18 cellular contexts compared by ENCODE assay signal in the genomic region with DNA sequence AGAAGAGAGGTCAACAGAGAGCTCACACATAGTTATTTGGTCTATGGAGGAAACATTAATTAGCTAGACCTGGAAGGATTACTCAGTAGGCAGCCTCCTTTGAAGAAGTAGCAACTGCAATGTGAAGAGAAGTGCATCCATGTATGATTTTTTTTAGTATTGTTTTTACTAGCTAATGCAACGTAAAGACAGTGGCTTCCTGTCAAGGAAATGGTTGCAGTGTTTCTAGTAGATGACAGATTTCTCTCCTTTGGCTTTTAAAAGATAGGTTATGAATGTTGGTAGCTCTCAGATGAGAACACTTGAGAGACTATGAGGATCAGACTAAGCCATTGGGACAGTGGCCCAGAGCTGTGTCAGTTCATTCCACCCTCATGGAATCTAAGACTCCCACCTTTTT.
"Had no signal": no experiment of that assay in that cellular context is flagged by ENCODE, and none has a peak within 500 bp of the region (broad histone marks: within the 10 kb centered on the region; RNA-seq: fewer than 3 reads in every experiment).

No MANE protein-coding gene starts in this region.

- H3K4me3 ChIP-seq: colonic mucosa, esophagus muscularis mucosa, left lung, tibial artery had no signal

- H3K4me3 Mint-ChIP-seq: activated naive CD4-positive, alpha-beta T cell treated with anti-CD3 and anti-CD28 coated beads, Interleukin-2, amount 10 ng/mL, durations not matched to agents 7 days and 5 days; naive thymus-derived CD4-positive, alpha-beta T cell; stimulated activated naive CD8-positive, alpha-beta T cell treated with anti-CD3 and anti-CD28 coated beads, Interleukin-15, Interleukin-2, amounts not matched to agents 100 ng/mL and 50 ng/mL, for 24 hours had no signal

- H3K9me3 ChIP-seq: colonic mucosa, esophagus muscularis mucosa, left lung, tibial artery had no signal

- H3K4me1 Mint-ChIP-seq: activated naive CD4-positive, alpha-beta T cell treated with anti-CD3 and anti-CD28 coated beads, Interleukin-2, amount 10 ng/mL, durations not matched to agents 7 days and 5 days had no signal

- H3K36me3 Mint-ChIP-seq: activated naive CD4-positive, alpha-beta T cell treated with anti-CD3 and anti-CD28 coated beads, Interleukin-2, amount 10 ng/mL, durations not matched to agents 7 days and 5 days had no signal

- DNase-seq: activated CD4-positive, alpha-beta T cell treated with anti-CD3 and anti-CD28 coated beads for 1 hour; activated CD4-positive, alpha-beta T cell treated with anti-CD3 and anti-CD28 coated beads, Interleukin-2, amount 50 U/mL, for 4 hours; activated effector memory CD4-positive, alpha-beta T cell treated with Interleukin-2 at 50 U/mL for 16 hours; activated naive CD4-positive, alpha-beta T cell treated with anti-CD3 and anti-CD28 coated beads, Interleukin-2, amount 10 ng/mL, durations not matched to agents 7 days and 5 days; activated T-cell treated with anti-CD3 and anti-CD28 coated beads, Interleukin-2, amount 50 U/mL, for 48 hours; amygdala; colonic mucosa; hippocampal formation; kidney glomerular epithelial cell; left lung; naive thymus-derived CD4-positive, alpha-beta T cell; retina; stimulated activated CD4-positive, alpha-beta T cell treated with anti-CD3 and anti-CD28 coated beads, Interleukin-4, amount 100 ng/mL, for 24 hours; substantia nigra; tibial artery had no signal

- H3K27ac ChIP-seq: colonic mucosa, esophagus muscularis mucosa, left lung, tibial artery had no signal

- ATAC-seq: left lung; naive thymus-derived CD4-positive, alpha-beta T cell had no signal

- H3K36me3 ChIP-seq: colonic mucosa, esophagus muscularis mucosa, left lung, tibial artery had no signal

- H3K9me3 Mint-ChIP-seq: activated naive CD4-positive, alpha-beta T cell treated with anti-CD3 and anti-CD28 coated beads, Interleukin-2, amount 10 ng/mL, durations not matched to agents 7 days and 5 days; naive thymus-derived CD4-positive, alpha-beta T cell; stimulated activated naive CD8-positive, alpha-beta T cell treated with anti-CD3 and anti-CD28 coated beads, Interleukin-15, Interleukin-2, amounts not matched to agents 100 ng/mL and 50 ng/mL, for 24 hours had no signal

- H3K27ac Mint-ChIP-seq: activated naive CD4-positive, alpha-beta T cell treated with anti-CD3 and anti-CD28 coated beads, Interleukin-2, amount 10 ng/mL, durations not matched to agents 7 days and 5 days; naive thymus-derived CD4-positive, alpha-beta T cell; progenitor cell of endocrine pancreas; stimulated activated naive CD8-positive, alpha-beta T cell treated with anti-CD3 and anti-CD28 coated beads, Interleukin-15, Interleukin-2, amounts not matched to agents 100 ng/mL and 50 ng/mL, for 24 hours had no signal

- H3K27me3 Mint-ChIP-seq: progenitor cell of endocrine pancreas; stimulated activated naive CD8-positive, alpha-beta T cell treated with anti-CD3 and anti-CD28 coated beads, Interleukin-15, Interleukin-2, amounts not matched to agents 100 ng/mL and 50 ng/mL, for 24 hours had no signal
